16 cellular contexts compared by ENCODE assay signal in genomic region chr18:35730738-35731370, GRCh38.
A peak's percentile ranks its signal among the peaks of the same experiment; 100 is the strongest.
DNase-seq lines count a peak whose midpoint lies in the region; ATAC-seq, FAIRE-seq and TF ChIP-seq lines count a peak whose summit lies in the region.
"Had no signal": no experiment of that assay in that cellular context is flagged by ENCODE, and none has a peak within 500 bp of the region (broad histone marks: within the 10 kb centered on the region; RNA-seq: fewer than 3 reads in every experiment).

No MANE protein-coding gene starts in this region.

- BruUV-seq in MCF 10A (replicated peaks; lab: Mats Ljungman, UMichigan) = no TSS peak
- no TSS peak for BruUV-seq in K562 (replicated peaks; lab: Mats Ljungman, UMichigan)

- H3K27ac ChIP-seq in breast epithelium (no peak overlapping the region), K562 (ENCODE audit: extremely low read depth, low read depth, low read length) (peak overlapping the region; percentile 29; the same call in 2 of the 3 replicates)
- H3K27ac ChIP-seq: cardiac muscle cell, SK-N-MC, upper lobe of left lung had no signal

- CTCF ChIA-PET in MCF 10A (lab: Yijun Ruan, JAX) (interaction anchor here (0.5 to 2.3 kb wide), 5 partner anchors 169 to 346 kb away, joined by 3 to 6 read pairs (median 3); no protein-coding TSS in a partner anchor), K562 (lab: Yijun Ruan, JAX; ENCODE audit: low intra/inter-chr PET ratio) (no interaction called here)

- intact Hi-C loops in MCF 10A (cut with micrococcal nuclease) = no loop called here
- intact Hi-C loops in breast epithelium (cut with DNase I; ENCODE audit: low total_unique reads) = no loop called here
- intact Hi-C loops in K562 (cut with micrococcal nuclease) = no loop called here
- intact Hi-C loops in natural killer cell (cut with micrococcal nuclease) = no loop called here

- POLR2A ChIA-PET in MCF 10A (lab: Yijun Ruan, JAX) = interaction anchor here (0.7 kb wide), 1 partner anchor 131 kb away, joined by 3 read pairs; no protein-coding TSS in a partner anchor
- POLR2A ChIA-PET in K562 (lab: Yijun Ruan, JAX) = interaction anchor here (0.6 to 1.2 kb wide), 3 partner anchors 9 to 237 kb away, joined by 4 to 6 read pairs (median 5); no protein-coding TSS in a partner anchor

- H3K79me2 ChIP-seq in K562 (ENCODE audit: control insufficient read depth, insufficient read depth, low read length) = no peaks in the 10 kb centered on the region

- H3K27ac Mint-ChIP-seq in MCF 10A (ENCODE audit: low read depth, unreplicated experiment) (peak overlapping the region; percentile 24), natural killer cell (no peak overlapping the region)
- H3K27ac Mint-ChIP-seq: activated B cell treated with CpG ODN at 0.5 μM for 24 hours; activated CD8-positive, alpha-beta memory T cell treated with anti-CD3 and anti-CD28 coated beads, Interleukin-2, amount 10 ng/mL, durations not matched to agents 7 days and 5 days had no signal

- TF ChIP-seq RAD21 in K562 (CRISPR knock-in tag; conservative IDR thresholded peaks at IDR 0.05 in 1 of 2, IDR thresholded peaks at IDR 0.05 in 1 of 2) = no peak

- DNase-seq in MCF 10A (ENCODE audit: unreplicated experiment) = no peak
- no peak for DNase-seq in breast epithelium (ENCODE audit: low spot score in 2 of 2)
- peak in 1 of 4 experiments; percentile 67 for DNase-seq in K562 (ENCODE audit: extremely low read depth in 1 of 4, low spot score in 3 of 4)
- DNase-seq in left kidney (ENCODE audit: low read depth, low spot score) = peak; percentile 96
- no peak for DNase-seq in GF-D8 (lab: John Stamatoyannopoulos, UW)
- DNase-seq in natural killer cell = no peak
- DNase-seq: activated B cell treated with CpG ODN at 0.5 μM for 24 hours; activated CD8-positive, alpha-beta memory T cell treated with anti-CD3 and anti-CD28 coated beads, Interleukin-2, amount 10 ng/mL, durations not matched to agents 7 days and 5 days; NCI-H69; stimulated activated CD4-positive, alpha-beta T cell treated with anti-CD3 and anti-CD28 coated beads, Interleukin-15, amount 100 ng/mL, for 24 hours; upper lobe of left lung had no signal

- in situ Hi-C loops in K562 (cut with MboI) = no loop called here

- H3K4me3 Mint-ChIP-seq in MCF 10A (ENCODE audit: unreplicated experiment) (no peak overlapping the region), natural killer cell (no peak overlapping the region)
- H3K4me3 Mint-ChIP-seq: activated B cell treated with CpG ODN at 0.5 μM for 24 hours; activated CD8-positive, alpha-beta memory T cell treated with anti-CD3 and anti-CD28 coated beads, Interleukin-2, amount 10 ng/mL, durations not matched to agents 7 days and 5 days had no signal

- H4K20me1 ChIP-seq in K562 (replicated peaks; ENCODE audit: control insufficient read depth, insufficient read depth, low read length) = no peaks in the 10 kb centered on the region

- H3K4me1 ChIP-seq in breast epithelium (no peaks in the 10 kb centered on the region), K562 (replicated peaks in 1 of 2; ENCODE audit: control insufficient read depth in 2 of 2, insufficient read depth in 2 of 2, low read length in 2 of 2) (peaks cover 7% of the 10 kb centered on the region in 2 experiments; a peak in 4 of 5 replicates), skeletal muscle satellite cell (ENCODE audit: control insufficient read depth, insufficient read depth, low read length) (no peaks in the 10 kb centered on the region)
- H3K4me1 ChIP-seq: upper lobe of left lung had no signal

- H3K9me1 ChIP-seq in K562 (ENCODE audit: control insufficient read depth, insufficient read depth, low read length) = no peaks in the 10 kb centered on the region

- H3K4me1 Mint-ChIP-seq in MCF 10A (ENCODE audit: insufficient read depth, unreplicated experiment) = no peaks in the 10 kb centered on the region
- peaks cover 0 to 5% of the 10 kb centered on the region in 2 donors for H3K4me1 Mint-ChIP-seq in natural killer cell
- H3K4me1 Mint-ChIP-seq: activated B cell treated with CpG ODN at 0.5 μM for 24 hours; activated CD8-positive, alpha-beta memory T cell treated with anti-CD3 and anti-CD28 coated beads, Interleukin-2, amount 10 ng/mL, durations not matched to agents 7 days and 5 days had no signal

- H3K9me3 Mint-ChIP-seq in MCF 10A (ENCODE audit: unreplicated experiment) (peaks cover 9% of the 10 kb centered on the region), natural killer cell (peaks cover 2 to 5% of the 10 kb centered on the region in 2 donors)

- H3K27me3 Mint-ChIP-seq in MCF 10A (ENCODE audit: insufficient read depth, unreplicated experiment) = peaks cover 21% of the 10 kb centered on the region
- peaks cover 15 to 27% of the 10 kb centered on the region in 2 donors for H3K27me3 Mint-ChIP-seq in natural killer cell (ENCODE audit: low read depth in 2 of 2)

- TF ChIP-seq CTCF in MCF 10A (IDR thresholded peaks at IDR 0.05; ENCODE audit: unreplicated experiment) (no peak), breast epithelium (IDR thresholded peaks at IDR 0.05) (no peak), K562 (IDR thresholded peaks at IDR 0.05 in 2 of 3, conservative IDR thresholded peaks at IDR 0.05 in 1 of 3; ENCODE audit: insufficient read depth in 2 of 3, low read depth in 1 of 3, low read length in 3 of 3) (no peak), natural killer cell (IDR thresholded peaks at IDR 0.05) (no peak)

- no peak for TF ChIP-seq EP300 in K562 (IDR thresholded peaks at IDR 0.05; ENCODE audit: low read length)

- H3K36me3 ChIP-seq in breast epithelium (no peaks in the 10 kb centered on the region), K562 (ENCODE audit: control insufficient read depth, insufficient read depth, low read length) (no peaks in the 10 kb centered on the region), skeletal muscle satellite cell (ENCODE audit: insufficient read depth, low read length) (no peaks in the 10 kb centered on the region)
- H3K36me3 ChIP-seq: cardiac muscle cell, upper lobe of left lung had no signal

- WGBS in K562 (ENCODE audit: insufficient coverage, low coverage, missing lambda C conversion rate) = 8% methylated on average over 11 of the region's 12 CpGs

- H3K9ac ChIP-seq in K562 (ENCODE audit: insufficient read depth in 1 of 2, low read depth in 2 of 2, low read length in 2 of 2) (peak overlapping the region; percentile 11 to 89; a peak in 3 of 4 replicates), skeletal muscle satellite cell (ENCODE audit: low read depth, low read length) (no peak overlapping the region)

- no peak for TF ChIP-seq POLR2A in breast epithelium (IDR thresholded peaks at IDR 0.05)
- no peak for TF ChIP-seq POLR2A in K562 (conservative IDR thresholded peaks at IDR 0.05)

- H3K4me2 ChIP-seq in K562 (ENCODE audit: insufficient read depth, low read length) = peak overlapping the region; percentile 81
- H3K4me2 ChIP-seq in skeletal muscle satellite cell (ENCODE audit: low read length) = peak overlapping the region; percentile 70

- H3K27me3 ChIP-seq in breast epithelium (no peaks in the 10 kb centered on the region), K562 (ENCODE audit: control insufficient read depth in 2 of 2, insufficient read depth in 2 of 2, low read length in 2 of 2) (no peaks in the 10 kb centered on the region), skeletal muscle satellite cell (ENCODE audit: control insufficient read depth, insufficient read depth, low read length) (no peaks in the 10 kb centered on the region)
- H3K27me3 ChIP-seq: cardiac muscle cell, upper lobe of left lung had no signal

- H2AFZ ChIP-seq in K562 (ENCODE audit: low read depth, low read length) = peak overlapping the region; percentile 71

- H3K4me3 ChIP-seq in breast epithelium = peak overlapping the region in 1 of 3 donors; percentile 39
- peak overlapping the region; percentile 10 for H3K4me3 ChIP-seq in K562
- H3K4me3 ChIP-seq in skeletal muscle satellite cell (ENCODE audit: low read length) = peak overlapping the region; percentile 41
- H3K4me3 ChIP-seq: cardiac muscle cell, SK-N-MC, upper lobe of left lung had no signal

- H3K36me3 Mint-ChIP-seq in MCF 10A (ENCODE audit: insufficient read depth, unreplicated experiment) = no peaks in the 10 kb centered on the region
- peaks cover 9% of the 10 kb centered on the region for H3K36me3 Mint-ChIP-seq in natural killer cell
- H3K36me3 Mint-ChIP-seq: activated CD8-positive, alpha-beta memory T cell treated with anti-CD3 and anti-CD28 coated beads, Interleukin-2, amount 10 ng/mL, durations not matched to agents 7 days and 5 days had no signal

- FAIRE-seq in K562 (lab: Jason Lieb, UNC) = peak; percentile 11
- FAIRE-seq: endometrium had no signal

- peak; percentile 88 for ATAC-seq in K562
- ATAC-seq in natural killer cell = no peak
- ATAC-seq in HG03175 (IDR thresholded peaks at IDR 0.05; ENCODE audit: unreplicated experiment) = no peak
- ATAC-seq: activated CD8-positive, alpha-beta memory T cell treated with anti-CD3 and anti-CD28 coated beads, Interleukin-2, amount 10 ng/mL, durations not matched to agents 7 days and 5 days had no signal

- no peaks in the 10 kb centered on the region for H3K9me3 ChIP-seq in breast epithelium
- H3K9me3 ChIP-seq in K562 (replicated peaks; ENCODE audit: control insufficient read depth, insufficient read depth, low read depth, low read length) = no peaks in the 10 kb centered on the region
- no peaks in the 10 kb centered on the region for H3K9me3 ChIP-seq in skeletal muscle satellite cell (replicated peaks; ENCODE audit: low read length)
- H3K9me3 ChIP-seq: upper lobe of left lung had no signal

TF ChIP-seq in K562, 482 proteins besides CTCF, POLR2A, EP300 and RAD21 (continues in another document):
- 0 out of 2 replicates have a peak, but pooled peaks have one; percentile 61 for TF ChIP-seq SMAD3 (CRISPR knock-in tag; conservative IDR thresholded peaks at IDR 0.05)
- no peak for TF ChIP-seq JUNB (CRISPR knock-in tag; conservative IDR thresholded peaks at IDR 0.05)
- TF ChIP-seq OTX1 (CRISPR knock-in tag; IDR thresholded peaks at IDR 0.05) = no peak
- TF ChIP-seq TFAP4 (CRISPR knock-in tag; IDR thresholded peaks at IDR 0.05; ENCODE audit: borderline replicate concordance) = peak; percentile 76; the same call in 1 of the 2 replicates
- TF ChIP-seq HNRNPUL1 (IDR thresholded peaks at IDR 0.05; ENCODE audit: low read length) = no peak
- TF ChIP-seq POU5F1 (IDR thresholded peaks at IDR 0.05; ENCODE audit: borderline replicate concordance, low read depth, low read length, partially characterized antibody) = no peak
